In the genomic region with DNA sequence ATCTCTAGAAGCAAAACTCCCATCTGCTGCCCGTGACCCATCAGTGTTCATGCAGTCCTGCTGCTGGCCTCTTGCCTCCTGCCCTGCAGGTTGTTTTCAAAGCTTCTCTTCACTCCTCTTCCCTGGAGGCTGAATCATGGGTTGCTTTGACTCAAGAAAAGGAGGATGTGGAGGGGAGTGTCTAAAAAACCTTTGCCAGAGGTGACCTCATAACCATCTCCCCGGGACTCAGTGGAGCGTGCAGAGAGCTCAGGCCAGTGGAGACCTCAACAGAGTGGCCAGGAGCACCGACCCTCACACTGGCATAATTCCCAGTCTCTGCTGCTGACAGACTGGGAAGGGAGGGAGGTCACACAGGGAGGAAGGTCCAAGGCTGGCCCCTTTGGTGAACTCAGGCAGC, we compare ENCODE assay signal across 16 cellular contexts.
DNase-seq lines count a peak whose midpoint lies in the region; ATAC-seq and TF ChIP-seq lines count a peak whose summit lies in the region.
"Had no signal": no experiment of that assay in that cellular context is flagged by ENCODE, and none has a peak within 500 bp of the region (broad histone marks: within the 10 kb centered on the region; RNA-seq: fewer than 3 reads in every experiment).

No MANE protein-coding gene starts in this region.

- TF ChIP-seq CTCF in chondrocyte (IDR thresholded peaks at IDR 0.05) = no peak
- TF ChIP-seq CTCF in activated CD8-positive, alpha-beta T cell treated with anti-CD3 and anti-CD28 coated beads for 36 hours (IDR thresholded peaks at IDR 0.05) = no peak

- peaks cover 4 to 6% of the 10 kb centered on the region in 2 donors for H3K4me1 ChIP-seq in aorta (ENCODE audit: control insufficient read depth in 1 of 2, insufficient read depth in 2 of 2, low read length in 2 of 2)

- no peaks in the 10 kb centered on the region for H3K4me1 Mint-ChIP-seq in activated CD8-positive, alpha-beta memory T cell treated with anti-CD3 and anti-CD28 coated beads, Interleukin-2, amount 10 ng/mL, durations not matched to agents 7 days and 5 days
- peaks cover 72% of the 10 kb centered on the region for H3K4me1 Mint-ChIP-seq in chondrocyte (ENCODE audit: low read depth)
- H3K4me1 Mint-ChIP-seq in activated CD8-positive, alpha-beta T cell treated with anti-CD3 and anti-CD28 coated beads for 36 hours (ENCODE audit: low read depth) = no peaks in the 10 kb centered on the region
- H3K4me1 Mint-ChIP-seq: naive thymus-derived CD4-positive, alpha-beta T cell; T-helper 17 cell had no signal

- no peaks in the 10 kb centered on the region for H3K9me3 Mint-ChIP-seq in activated CD8-positive, alpha-beta memory T cell treated with anti-CD3 and anti-CD28 coated beads, Interleukin-2, amount 10 ng/mL, durations not matched to agents 7 days and 5 days (ENCODE audit: low read depth)
- no peaks in the 10 kb centered on the region for H3K9me3 Mint-ChIP-seq in chondrocyte (ENCODE audit: low read depth)
- no peaks in the 10 kb centered on the region for H3K9me3 Mint-ChIP-seq in activated CD8-positive, alpha-beta T cell treated with anti-CD3 and anti-CD28 coated beads for 36 hours

- peak overlapping the region in 1 of 2 donors; percentile 80 for H3K27ac ChIP-seq in aorta (ENCODE audit: low read depth in 1 of 2, low read length in 2 of 2)
- H3K27ac ChIP-seq: 22Rv1 had no signal

- peaks cover 49% of the 10 kb centered on the region for H3K27me3 Mint-ChIP-seq in activated CD8-positive, alpha-beta memory T cell treated with anti-CD3 and anti-CD28 coated beads, Interleukin-2, amount 10 ng/mL, durations not matched to agents 7 days and 5 days
- no peaks in the 10 kb centered on the region for H3K27me3 Mint-ChIP-seq in chondrocyte (ENCODE audit: low read depth)
- H3K27me3 Mint-ChIP-seq in activated CD8-positive, alpha-beta T cell treated with anti-CD3 and anti-CD28 coated beads for 36 hours = peaks cover 5% of the 10 kb centered on the region

- no peaks in the 10 kb centered on the region for H3K9me3 ChIP-seq in aorta (ENCODE audit: control insufficient read depth, low read length)

- intact Hi-C loops in aorta (cut with DNase I) = no loop called here
- intact Hi-C loops in posterior cingulate gyrus (cut with DNase I) = loop anchor here (2.0 kb wide), 1 partner anchor 64 kb away; no protein-coding TSS in a partner anchor
- intact Hi-C loops in activated CD8-positive, alpha-beta T cell treated with anti-CD3 and anti-CD28 coated beads for 36 hours (cut with micrococcal nuclease) = no loop called here

- no peaks in the 10 kb centered on the region for H3K27me3 ChIP-seq in aorta (ENCODE audit: control insufficient read depth in 1 of 2, insufficient read depth in 2 of 2, low read length in 1 of 2)

- H3K4me3 ChIP-seq in aorta (ENCODE audit: low read length in 2 of 2) = no peak overlapping the region

- CTCF ChIA-PET in activated CD8-positive, alpha-beta memory T cell treated with anti-CD3 and anti-CD28 coated beads, Interleukin-2, amount 10 ng/mL, durations not matched to agents 7 days and 5 days (lab: Charles Lee) = interaction anchor here (1.1 kb wide), 1 partner anchor 187 kb away, joined by 3 read pairs; no protein-coding TSS in a partner anchor
- CTCF ChIA-PET in activated CD8-positive, alpha-beta T cell treated with anti-CD3 and anti-CD28 coated beads for 36 hours (lab: Charles Lee) = no interaction called here

- WGBS in aorta, 2 donors = 7 to 13% methylated on average over 4 of the region's 4 CpGs

- H3K27ac Mint-ChIP-seq in activated CD8-positive, alpha-beta memory T cell treated with anti-CD3 and anti-CD28 coated beads, Interleukin-2, amount 10 ng/mL, durations not matched to agents 7 days and 5 days = no peak overlapping the region
- peak overlapping the region; percentile 91 for H3K27ac Mint-ChIP-seq in chondrocyte (ENCODE audit: unreplicated experiment)
- no peak overlapping the region for H3K27ac Mint-ChIP-seq in activated CD8-positive, alpha-beta T cell treated with anti-CD3 and anti-CD28 coated beads for 36 hours
- H3K27ac Mint-ChIP-seq: naive thymus-derived CD4-positive, alpha-beta T cell; T-helper 17 cell had no signal

- POLR2A ChIA-PET in activated CD8-positive, alpha-beta T cell treated with anti-CD3 and anti-CD28 coated beads for 36 hours (lab: Charles Lee) = no interaction called here

- H3K36me3 Mint-ChIP-seq in activated CD8-positive, alpha-beta memory T cell treated with anti-CD3 and anti-CD28 coated beads, Interleukin-2, amount 10 ng/mL, durations not matched to agents 7 days and 5 days = no peaks in the 10 kb centered on the region
- H3K36me3 Mint-ChIP-seq in chondrocyte (ENCODE audit: low read depth) = peaks cover 1% of the 10 kb centered on the region
- H3K36me3 Mint-ChIP-seq in activated CD8-positive, alpha-beta T cell treated with anti-CD3 and anti-CD28 coated beads for 36 hours (ENCODE audit: low read depth) = no peaks in the 10 kb centered on the region

- DNase-seq in activated CD8-positive, alpha-beta memory T cell treated with anti-CD3 and anti-CD28 coated beads, Interleukin-2, amount 50 U/mL, for 48 hours = peak; percentile 15
- DNase-seq in activated CD8-positive, alpha-beta memory T cell treated with anti-CD3 and anti-CD28 coated beads, Interleukin-2, amount 10 ng/mL, durations not matched to agents 7 days and 5 days = no peak
- DNase-seq in chondrocyte (ENCODE audit: low spot score) (no peak), kidney glomerular epithelial cell (lab: John Stamatoyannopoulos, UW) (peak; percentile 97), aorta (no peak), posterior cingulate gyrus (no peak), NCI-H1930 (lab: John Stamatoyannopoulos, UW) (no peak)
- DNase-seq in activated CD8-positive, alpha-beta T cell treated with anti-CD3 and anti-CD28 coated beads for 36 hours = no peak
- DNase-seq: naive thymus-derived CD4-positive, alpha-beta T cell; NCI-H1092 treated with DMSO at 0.1 percent for 48 hours; NCI-H524; stimulated activated naive CD8-positive, alpha-beta T cell treated with anti-CD3 and anti-CD28 coated beads, Interleukin-15, Interleukin-2, amounts not matched to agents 100 U/mL and 50 U/mL, for 24 hours; T-helper 17 cell had no signal

- no peak overlapping the region for H3K4me3 Mint-ChIP-seq in activated CD8-positive, alpha-beta memory T cell treated with anti-CD3 and anti-CD28 coated beads, Interleukin-2, amount 10 ng/mL, durations not matched to agents 7 days and 5 days
- H3K4me3 Mint-ChIP-seq in chondrocyte (ENCODE audit: unreplicated experiment) = no peak overlapping the region
- no peak overlapping the region for H3K4me3 Mint-ChIP-seq in activated CD8-positive, alpha-beta T cell treated with anti-CD3 and anti-CD28 coated beads for 36 hours
- H3K4me3 Mint-ChIP-seq: naive thymus-derived CD4-positive, alpha-beta T cell; T-helper 17 cell had no signal

- ATAC-seq in activated CD8-positive, alpha-beta memory T cell treated with anti-CD3 and anti-CD28 coated beads, Interleukin-2, amount 10 ng/mL, durations not matched to agents 7 days and 5 days = no peak
- peak; percentile 75 for ATAC-seq in aorta (ENCODE audit: low FRiP score)
- no peak for ATAC-seq in activated CD8-positive, alpha-beta T cell treated with anti-CD3 and anti-CD28 coated beads for 36 hours
- ATAC-seq: left lobe of liver; naive thymus-derived CD4-positive, alpha-beta T cell; Panc1; stimulated activated naive CD8-positive, alpha-beta T cell treated with anti-CD3 and anti-CD28 coated beads, Interleukin-15, Interleukin-2, amounts not matched to agents 100 U/mL and 50 U/mL, for 24 hours; T-helper 17 cell had no signal

- H3K36me3 ChIP-seq in aorta (ENCODE audit: control insufficient read depth in 1 of 2, insufficient read depth in 2 of 2, low read length in 1 of 2) = no peaks in the 10 kb centered on the region

Comparison
In these comparisons a context has a peak if more than half of its experiments do, and no peak if none do; other contexts are left out.
1. DNase-seq: peak in activated CD8-positive, alpha-beta memory T cell treated with anti-CD3 and anti-CD28 coated beads, Interleukin-2, amount 50 U/mL, for 48 hours (single experiment) and kidney glomerular epithelial cell (single experiment); none in activated CD8-positive, alpha-beta memory T cell treated with anti-CD3 and anti-CD28 coated beads, Interleukin-2, amount 10 ng/mL, durations not matched to agents 7 days and 5 days (single experiment), chondrocyte (single experiment), aorta (0 of 2), posterior cingulate gyrus (0 of 10), NCI-H1930 (0 of 2) and activated CD8-positive, alpha-beta T cell treated with anti-CD3 and anti-CD28 coated beads for 36 hours (single experiment).